In genomic region chr5:91142819-91143218, GRCh38 we compare ENCODE assay signal across 11 cellular contexts.
"Had no signal": no experiment of that assay in that cellular context is flagged by ENCODE, and none has a peak within 500 bp of the region (broad histone marks: within the 10 kb centered on the region; RNA-seq: fewer than 3 reads in every experiment).

No MANE protein-coding gene starts in this region.

- H3K4me3 ChIP-seq: coronary artery, esophagus squamous epithelium, tibial artery had no signal

- H3K36me3 ChIP-seq: esophagus squamous epithelium, tibial artery had no signal

- DNase-seq: activated CD4-positive, CD25-positive, alpha-beta regulatory T cell treated with anti-CD3 and anti-CD28 coated beads, Interleukin-2, amount 50 U/mL, for 72 hours; activated naive CD4-positive, alpha-beta T cell; effector CD4-positive, alpha-beta T cell; esophagus squamous epithelium; left ventricle myocardium superior; stimulated activated CD4-positive, alpha-beta T cell treated with anti-CD3 and anti-CD28 coated beads, Interleukin-12 subunit alpha, Interleukin-12 subunit beta, amount 100 ng/mL, for 4 hours; stimulated activated CD4-positive, alpha-beta T cell treated with anti-CD3 and anti-CD28 coated beads, Interleukin-2, amount 100 ng/mL, for 24 hours; stimulated activated naive B cell treated with anti-CD40 and anti-IgM and Interleukin-4, amounts not matched to agents 10 μg/mL and 1 μg/mL and 100 μg/mL, for 72 hours; tibial artery had no signal

- H3K36me3 Mint-ChIP-seq: stimulated activated naive B cell treated with anti-CD40 and anti-IgM and Interleukin-4, amounts not matched to agents 10 μg/mL and 1 μg/mL and 100 μg/mL, for 72 hours had no signal

- H3K27ac ChIP-seq: coronary artery had no signal

- ATAC-seq: left ventricle myocardium superior; stimulated activated naive B cell treated with anti-CD40 and anti-IgM and Interleukin-4, amounts not matched to agents 10 μg/mL and 1 μg/mL and 100 μg/mL, for 72 hours had no signal

- H3K9me3 Mint-ChIP-seq: nephron had no signal

- H3K9me3 ChIP-seq: esophagus squamous epithelium, tibial artery had no signal

- H3K27me3 ChIP-seq: esophagus squamous epithelium, tibial artery had no signal

- H3K4me3 Mint-ChIP-seq: nephron; stimulated activated naive B cell treated with anti-CD40 and anti-IgM and Interleukin-4, amounts not matched to agents 10 μg/mL and 1 μg/mL and 100 μg/mL, for 72 hours had no signal

- H3K27me3 Mint-ChIP-seq: stimulated activated naive B cell treated with anti-CD40 and anti-IgM and Interleukin-4, amounts not matched to agents 10 μg/mL and 1 μg/mL and 100 μg/mL, for 72 hours had no signal

- H3K27ac Mint-ChIP-seq: stimulated activated naive B cell treated with anti-CD40 and anti-IgM and Interleukin-4, amounts not matched to agents 10 μg/mL and 1 μg/mL and 100 μg/mL, for 72 hours had no signal
